In the genomic region with DNA sequence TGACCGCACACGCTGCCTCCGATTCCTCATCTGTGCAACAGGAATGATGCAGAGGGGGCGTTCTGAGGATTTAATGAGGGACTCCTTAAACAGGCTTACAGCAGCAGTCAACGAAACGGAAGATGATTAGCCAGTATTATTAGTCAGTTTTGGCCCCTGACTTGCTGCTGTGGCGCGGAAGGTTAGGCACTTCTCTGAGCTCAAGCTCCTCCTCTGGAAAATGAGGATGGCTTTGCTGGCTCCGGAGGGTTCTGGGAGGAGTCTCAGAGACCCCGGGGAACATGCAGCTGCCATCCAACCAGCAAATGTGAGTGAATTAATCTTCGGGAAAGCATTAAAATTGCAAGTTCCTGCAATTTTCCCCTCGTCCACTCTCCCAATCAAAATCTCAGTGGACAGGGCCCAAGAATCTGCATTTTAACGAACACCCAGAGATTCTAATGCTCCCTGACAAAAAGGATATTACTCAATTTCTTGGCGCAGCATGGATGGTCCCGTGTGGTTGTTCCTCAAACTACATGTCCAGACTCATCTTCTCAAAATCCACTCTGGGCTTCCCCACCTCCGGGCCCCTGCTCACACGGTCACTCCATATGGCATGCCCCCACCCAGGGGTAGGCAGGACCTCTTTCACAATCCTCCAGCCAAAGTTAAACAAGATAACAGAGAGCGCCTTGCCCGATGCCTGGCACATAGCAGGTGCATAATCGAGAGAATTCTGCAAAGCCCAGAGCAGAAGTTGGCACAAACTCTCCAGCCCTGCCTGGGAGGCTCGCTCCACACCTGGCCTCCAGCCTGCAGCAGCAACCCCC, we compare ENCODE assay signal across 1 cellular context.
TF ChIP-seq lines count a peak whose summit lies in the region.

No MANE protein-coding gene starts in this region.

TF ChIP-seq in WTC11, 78 proteins besides CTCF, POLR2A, EP300 and RAD21 (continued from another document):
- TF ChIP-seq JUN (CRISPR knock-in tag; IDR thresholded peaks at IDR 0.05) (no peak), CBFB (CRISPR knock-in tag; IDR thresholded peaks at IDR 0.05; ENCODE audit: low read depth) (no peak), ZNF396 (CRISPR knock-in tag; IDR thresholded peaks at IDR 0.05; ENCODE audit: borderline replicate concordance) (no peak)
- TF ChIP-seq, protein P1, sequence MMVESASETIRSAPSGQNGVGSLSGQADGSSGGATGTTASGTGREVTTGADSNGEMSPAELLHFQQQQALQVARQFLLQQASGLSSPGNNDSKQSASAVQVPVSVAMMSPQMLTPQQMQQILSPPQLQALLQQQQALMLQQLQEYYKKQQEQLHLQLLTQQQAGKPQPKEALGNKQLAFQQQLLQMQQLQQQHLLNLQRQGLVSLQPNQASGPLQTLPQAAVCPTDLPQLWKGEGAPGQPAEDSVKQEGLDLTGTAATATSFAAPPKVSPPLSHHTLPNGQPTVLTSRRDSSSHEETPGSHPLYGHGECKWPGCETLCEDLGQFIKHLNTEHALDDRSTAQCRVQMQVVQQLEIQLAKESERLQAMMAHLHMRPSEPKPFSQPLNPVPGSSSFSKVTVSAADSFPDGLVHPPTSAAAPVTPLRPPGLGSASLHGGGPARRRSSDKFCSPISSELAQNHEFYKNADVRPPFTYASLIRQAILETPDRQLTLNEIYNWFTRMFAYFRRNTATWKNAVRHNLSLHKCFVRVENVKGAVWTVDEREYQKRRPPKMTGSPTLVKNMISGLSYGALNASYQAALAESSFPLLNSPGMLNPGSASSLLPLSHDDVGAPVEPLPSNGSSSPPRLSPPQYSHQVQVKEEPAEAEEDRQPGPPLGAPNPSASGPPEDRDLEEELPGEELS (CRISPR knock-in tag; IDR thresholded peaks at IDR 0.05), result 0 out of 2 replicates have a peak, but pooled peaks have one; percentile 1
- TF ChIP-seq, protein P2, sequence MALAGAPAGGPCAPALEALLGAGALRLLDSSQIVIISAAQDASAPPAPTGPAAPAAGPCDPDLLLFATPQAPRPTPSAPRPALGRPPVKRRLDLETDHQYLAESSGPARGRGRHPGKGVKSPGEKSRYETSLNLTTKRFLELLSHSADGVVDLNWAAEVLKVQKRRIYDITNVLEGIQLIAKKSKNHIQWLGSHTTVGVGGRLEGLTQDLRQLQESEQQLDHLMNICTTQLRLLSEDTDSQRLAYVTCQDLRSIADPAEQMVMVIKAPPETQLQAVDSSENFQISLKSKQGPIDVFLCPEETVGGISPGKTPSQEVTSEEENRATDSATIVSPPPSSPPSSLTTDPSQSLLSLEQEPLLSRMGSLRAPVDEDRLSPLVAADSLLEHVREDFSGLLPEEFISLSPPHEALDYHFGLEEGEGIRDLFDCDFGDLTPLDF (CRISPR knock-in tag; IDR thresholded peaks at IDR 0.05), result no peak
- TF ChIP-seq, protein P3, sequence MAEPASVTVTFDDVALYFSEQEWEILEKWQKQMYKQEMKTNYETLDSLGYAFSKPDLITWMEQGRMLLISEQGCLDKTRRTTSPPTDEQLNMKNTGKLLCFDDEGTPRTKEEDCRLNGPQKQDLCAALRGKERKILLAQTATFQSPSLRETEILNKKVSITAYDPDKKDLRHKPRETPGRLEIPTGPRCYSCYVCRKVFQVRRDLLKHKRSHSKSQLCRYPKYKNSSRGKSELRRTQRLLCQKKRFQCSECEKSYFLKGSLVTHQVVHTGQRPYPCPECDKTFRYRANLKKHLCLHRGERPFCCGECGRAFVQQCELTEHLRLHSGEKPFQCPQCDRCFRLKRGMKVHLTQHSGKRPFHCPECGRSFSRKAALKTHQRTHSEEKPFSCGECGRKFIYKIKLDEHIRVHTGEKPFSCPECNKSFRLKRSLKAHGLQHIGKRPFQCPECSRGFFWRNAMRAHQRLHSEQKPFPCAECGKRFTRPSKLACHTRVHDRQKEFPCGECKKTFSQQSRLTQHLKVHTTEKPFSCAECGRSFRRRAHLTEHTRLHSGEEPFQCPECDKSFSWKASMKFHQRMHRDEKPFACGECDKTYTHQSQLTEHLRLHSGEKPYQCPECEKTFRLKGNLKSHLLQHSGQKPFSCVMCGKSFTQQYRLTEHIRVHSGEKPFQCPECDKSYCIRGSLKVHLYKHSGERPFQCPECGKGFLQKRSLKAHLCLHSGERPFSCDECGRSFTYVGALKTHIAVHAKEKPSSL (CRISPR knock-in tag; conservative IDR thresholded peaks at IDR 0.05), result no peak
- TF ChIP-seq, protein P4, sequence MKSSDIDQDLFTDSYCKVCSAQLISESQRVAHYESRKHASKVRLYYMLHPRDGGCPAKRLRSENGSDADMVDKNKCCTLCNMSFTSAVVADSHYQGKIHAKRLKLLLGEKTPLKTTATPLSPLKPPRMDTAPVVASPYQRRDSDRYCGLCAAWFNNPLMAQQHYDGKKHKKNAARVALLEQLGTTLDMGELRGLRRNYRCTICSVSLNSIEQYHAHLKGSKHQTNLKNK (CRISPR knock-in tag; IDR thresholded peaks at IDR 0.05), result no peak
